ENCODE assay signal across 8 cellular contexts in the genomic region with DNA sequence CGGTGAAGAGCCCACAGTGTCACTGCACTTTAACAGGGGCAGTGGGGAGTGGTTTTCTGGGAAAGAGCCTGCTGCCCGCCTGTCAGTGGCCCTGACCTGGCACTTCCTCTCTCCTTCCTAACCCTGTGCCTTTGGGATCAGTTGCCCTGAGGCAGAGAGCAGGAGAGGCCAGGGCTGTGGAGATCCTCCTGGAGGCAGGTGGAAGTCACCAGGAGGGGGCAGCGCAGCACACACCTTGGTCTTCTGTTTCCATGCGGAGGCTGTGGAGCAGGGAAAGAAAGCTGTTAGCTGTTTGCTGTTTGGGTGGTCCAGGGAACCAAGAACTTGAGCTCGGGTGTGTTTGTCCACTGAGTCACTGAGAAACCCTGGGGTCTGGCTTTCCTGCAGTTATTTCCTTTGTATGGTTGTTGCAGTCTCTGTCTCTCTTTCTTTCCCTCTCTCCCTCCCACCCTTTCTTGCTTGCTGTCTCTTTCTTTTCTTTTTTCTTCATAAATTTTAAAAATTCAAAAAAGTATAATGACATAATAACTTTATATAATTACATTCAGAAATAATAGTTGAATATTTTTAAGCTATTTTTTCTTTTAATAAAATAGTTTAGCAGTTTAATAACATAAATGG.
DNase-seq lines count a peak whose midpoint lies in the region; ATAC-seq and TF ChIP-seq lines count a peak whose summit lies in the region.

No MANE protein-coding gene starts in this region.

- no peak overlapping the region for H3K27ac ChIP-seq in HL-60 (replicated peaks)

- DNase-seq in activated CD4-positive, CD25-positive, alpha-beta regulatory T cell treated with anti-CD3 and anti-CD28 coated beads, Interleukin-2, amount 50 U/mL, for 72 hours = peak; percentile 37
- DNase-seq in HL-60 (ENCODE audit: low read depth in 1 of 2, low spot score in 1 of 2) (peak in 1 of 2 experiments; percentile 37), SW480 (ENCODE audit: low spot score) (peak; percentile 45), choroid plexus epithelial cell (ENCODE audit: low read depth) (peak; percentile 39), left kidney (ENCODE audit: low read depth, low spot score) (peak; percentile 88), dedifferentiated amniotic fluid mesenchymal stem cell (ENCODE audit: extremely low spot score) (no peak)
- DNase-seq in stimulated activated CD8-positive, alpha-beta memory T cell treated with anti-CD3 and anti-CD28 coated beads, Interleukin-15, amount 100 ng/mL, for 48 hours (ENCODE audit: low read depth in 2 of 2) = peak; percentile 9 to 15

- H3K4me3 ChIP-seq in HL-60 (replicated peaks; ENCODE audit: insufficient read depth, low read length) (no peak overlapping the region), choroid plexus epithelial cell (ENCODE audit: low read depth, low read length) (no peak overlapping the region)

- TF ChIP-seq CTCF in HL-60 (IDR thresholded peaks at IDR 0.05; ENCODE audit: insufficient read depth, low read length) = peak; percentile 37
- TF ChIP-seq CTCF in choroid plexus epithelial cell (conservative IDR thresholded peaks at IDR 0.05; ENCODE audit: low read depth, low read length) = peak; percentile 60

- ATAC-seq in activated CD4-positive, CD25-positive, alpha-beta regulatory T cell treated with anti-CD3 and anti-CD28 coated beads, Interleukin-2, amount 50 U/mL, for 24 hours = no peak

- H3K27me3 ChIP-seq in HL-60 (ENCODE audit: insufficient read depth, poor library complexity, severe bottlenecking) = peaks cover 6% of the 10 kb centered on the region
